Comparison of ENCODE assay signal across 15 cellular contexts in genomic region chr11:2136209-2136951, GRCh38. TPM values are rescaled to one million over a fixed set of nuclear protein-coding genes. Genes with fewer than 3 reads are reported as not detected.
DNase-seq lines count a peak whose midpoint lies in the region; ATAC-seq and TF ChIP-seq lines count a peak whose summit lies in the region.
"Had no signal": no experiment of that assay in that cellular context is flagged by ENCODE, and none has a peak within 500 bp of the region (broad histone marks: within the 10 kb centered on the region; RNA-seq: fewer than 3 reads in every experiment).

No MANE protein-coding gene starts in this region.

- H3K36me3 ChIP-seq in ectodermal cell (ENCODE audit: control insufficient read depth, insufficient read depth, low read length), result no peaks in the 10 kb centered on the region
- H3K36me3 ChIP-seq in mesodermal cell (ENCODE audit: control insufficient read depth, insufficient read depth, low read length), result peaks cover 7% of the 10 kb centered on the region
- no peaks in the 10 kb centered on the region for H3K36me3 ChIP-seq in Peyer's patch
- H3K36me3 ChIP-seq: tibial artery had no signal

- H3K9me3 Mint-ChIP-seq in activated T-cell treated with anti-CD3 and anti-CD28 coated beads, Interleukin-2, amount 50 U/mL, for 24 hours, result no peaks in the 10 kb centered on the region
- H3K9me3 Mint-ChIP-seq in stimulated activated effector memory CD8-positive, alpha-beta T cell treated with anti-CD3 and anti-CD28 coated beads, Interleukin-12 subunit alpha, Interleukin-12 subunit beta, amount 100 ng/mL, for 72 hours, result no peaks in the 10 kb centered on the region

- H3K27ac Mint-ChIP-seq in activated T-cell treated with anti-CD3 and anti-CD28 coated beads, Interleukin-2, amount 50 U/mL, for 24 hours, result no peak overlapping the region
- no peak overlapping the region for H3K27ac Mint-ChIP-seq in stimulated activated effector memory CD8-positive, alpha-beta T cell treated with anti-CD3 and anti-CD28 coated beads, Interleukin-12 subunit alpha, Interleukin-12 subunit beta, amount 100 ng/mL, for 72 hours

- no peak for TF ChIP-seq POLR2A in Peyer's patch (IDR thresholded peaks at IDR 0.05)

- peaks cover 75% of the 10 kb centered on the region for H3K27me3 Mint-ChIP-seq in activated T-cell treated with anti-CD3 and anti-CD28 coated beads, Interleukin-2, amount 50 U/mL, for 24 hours

- peaks cover 13% of the 10 kb centered on the region for H3K4me1 Mint-ChIP-seq in activated T-cell treated with anti-CD3 and anti-CD28 coated beads, Interleukin-2, amount 50 U/mL, for 24 hours (ENCODE audit: low read depth)
- H3K4me1 Mint-ChIP-seq in stimulated activated effector memory CD8-positive, alpha-beta T cell treated with anti-CD3 and anti-CD28 coated beads, Interleukin-12 subunit alpha, Interleukin-12 subunit beta, amount 100 ng/mL, for 72 hours, result peaks cover 26% of the 10 kb centered on the region

- no peak overlapping the region for H3K27ac ChIP-seq in ectodermal cell (ENCODE audit: insufficient read depth, low read depth, low read length, poor library complexity, severe bottlenecking)
- H3K27ac ChIP-seq in mesodermal cell (ENCODE audit: low read depth, low read length, severe bottlenecking), result no peak overlapping the region
- H3K27ac ChIP-seq in Peyer's patch, result no peak overlapping the region
- H3K27ac ChIP-seq: tibial artery had no signal

- H3K4me3 ChIP-seq in ectodermal cell (ENCODE audit: insufficient read depth, low read depth, low read length) (peak overlapping the region; percentile 12), mesodermal cell (ENCODE audit: extremely low read depth, insufficient read depth, low read length, poor library complexity, severe bottlenecking) (peak overlapping the region; percentile 45), Peyer's patch (peak overlapping the region in 1 of 4 donors; percentile 12)
- H3K4me3 ChIP-seq: K562 had no signal

- no peak overlapping the region for H3K4me3 Mint-ChIP-seq in activated T-cell treated with anti-CD3 and anti-CD28 coated beads, Interleukin-2, amount 50 U/mL, for 24 hours
- peak overlapping the region; percentile 69 for H3K4me3 Mint-ChIP-seq in stimulated activated effector memory CD8-positive, alpha-beta T cell treated with anti-CD3 and anti-CD28 coated beads, Interleukin-12 subunit alpha, Interleukin-12 subunit beta, amount 100 ng/mL, for 72 hours

- WGBS in ectodermal cell, 2 experiments, result 59% methylated on average over 24 of the region's 24 CpGs
- WGBS in mesodermal cell (ENCODE audit: insufficient coverage in 2 of 2), 2 experiments, result 63 to 65% methylated on average over 13 to 20 of the region's 24 CpGs

- no peak for TF ChIP-seq CTCF in Peyer's patch (IDR thresholded peaks at IDR 0.05)

- peak; percentile 32 for DNase-seq in activated T-cell treated with anti-CD3 and anti-CD28 coated beads, Interleukin-2, amount 50 U/mL, for 24 hours
- DNase-seq in activated T-cell treated with anti-CD3 and anti-CD28 coated beads, Interleukin-2, amount 50 U/mL, for 1 hour, result no peak
- no peak for DNase-seq in stimulated activated effector memory CD8-positive, alpha-beta T cell treated with anti-CD3 and anti-CD28 coated beads, Interleukin-12 subunit alpha, Interleukin-12 subunit beta, amount 100 ng/mL, for 72 hours (ENCODE audit: low spot score in 2 of 2)
- DNase-seq in amniotic stem cell (lab: John Stamatoyannopoulos, UW) (no peak), Peyer's patch (no peak)
- DNase-seq: activated naive CD4-positive, alpha-beta T cell; DMS 273 treated with DMSO at 0.1 percent for 48 hours; NCI-H446 treated with DMSO at 0.1 percent for 48 hours; T-helper 9 cell had no signal

- no peaks in the 10 kb centered on the region for H3K36me3 Mint-ChIP-seq in activated T-cell treated with anti-CD3 and anti-CD28 coated beads, Interleukin-2, amount 50 U/mL, for 24 hours (ENCODE audit: low read depth)
- H3K36me3 Mint-ChIP-seq in stimulated activated effector memory CD8-positive, alpha-beta T cell treated with anti-CD3 and anti-CD28 coated beads, Interleukin-12 subunit alpha, Interleukin-12 subunit beta, amount 100 ng/mL, for 72 hours, result peaks cover 60% of the 10 kb centered on the region

- peaks cover 85% of the 10 kb centered on the region for H3K27me3 ChIP-seq in ectodermal cell (ENCODE audit: control insufficient read depth, insufficient read depth, low read length, poor library complexity, severe bottlenecking)
- peaks cover 0 to 35% of the 10 kb centered on the region in 2 donors for H3K27me3 ChIP-seq in Peyer's patch

- peaks cover 21% of the 10 kb centered on the region for H3K4me1 ChIP-seq in ectodermal cell (ENCODE audit: control insufficient read depth, insufficient read depth, low read length)
- peaks cover 5% of the 10 kb centered on the region for H3K4me1 ChIP-seq in mesodermal cell (ENCODE audit: control insufficient read depth, insufficient read depth, low read length, poor library complexity, severe bottlenecking)
- H3K4me1 ChIP-seq in Peyer's patch, result peaks cover 0 to 29% (median 6%) of the 10 kb centered on the region in 4 donors

- H3K9me3 ChIP-seq in ectodermal cell (ENCODE audit: control insufficient read depth, low read length) (no peaks in the 10 kb centered on the region), mesodermal cell (ENCODE audit: control insufficient read depth, low read length) (no peaks in the 10 kb centered on the region), Peyer's patch (no peaks in the 10 kb centered on the region)
- H3K9me3 ChIP-seq: tibial artery had no signal

- no peak for ATAC-seq in stimulated activated effector memory CD8-positive, alpha-beta T cell treated with anti-CD3 and anti-CD28 coated beads, Interleukin-12 subunit alpha, Interleukin-12 subunit beta, amount 100 ng/mL, for 72 hours
- no peak for ATAC-seq in GM21528 (IDR thresholded peaks at IDR 0.05; ENCODE audit: low FRiP score, unreplicated experiment)

RNA-seq across cellular contexts. Expression of gene IGF2, which starts 2.8 kb away (rescaled TPM):
- polyA plus RNA-seq in ectodermal cell (2013, experiment 1 of 4), result 35.1 TPM
- polyA plus RNA-seq in ectodermal cell (2013, experiment 2 of 4), result 25.8 TPM
- polyA plus RNA-seq in ectodermal cell (2013, experiment 3 of 4), result 46.7 TPM
- 41.2 TPM for polyA plus RNA-seq in ectodermal cell (2013, experiment 4 of 4)
- 516 TPM for polyA plus RNA-seq in mesodermal cell (2013, experiment 1 of 2)
- 616 TPM for polyA plus RNA-seq in mesodermal cell (2013, experiment 2 of 2)
- total RNA-seq in Peyer's patch, result 10 to 100 TPM in 1 of 4 donors, 1 to 10 TPM in 3; 1.9 to 15.5 (median 9.5) TPM
- polyA plus RNA-seq: K562 had no signal

RNA-seq across cellular contexts. Expression of gene INS, which starts 24.6 kb away (rescaled TPM):
- polyA plus RNA-seq in ectodermal cell (2013, experiment 1 of 4), result not detected
- polyA plus RNA-seq in ectodermal cell (2013, experiment 2 of 4), result not detected
- polyA plus RNA-seq in ectodermal cell (2013, experiment 3 of 4), result not detected
- polyA plus RNA-seq in ectodermal cell (2013, experiment 4 of 4), result not detected
- polyA plus RNA-seq in mesodermal cell (2013, experiment 1 of 2), result not detected
- polyA plus RNA-seq in mesodermal cell (2013, experiment 2 of 2), result not detected
- total RNA-seq in Peyer's patch, result not detected
- total RNA-seq: K562, myocyte had no signal
- polyA plus RNA-seq: K562 had no signal

RNA-seq across cellular contexts. Expression of gene TH, which starts 35.2 kb away (rescaled TPM):
- 0.67 TPM for polyA plus RNA-seq in ectodermal cell (2013, experiment 1 of 4)
- polyA plus RNA-seq in ectodermal cell (2013, experiment 2 of 4), result 1.4 TPM
- polyA plus RNA-seq in ectodermal cell (2013, experiment 3 of 4), result 2.0 TPM
- 4.5 TPM for polyA plus RNA-seq in ectodermal cell (2013, experiment 4 of 4)
- 0.81 TPM for polyA plus RNA-seq in mesodermal cell (2013, experiment 1 of 2)
- 0.51 TPM for polyA plus RNA-seq in mesodermal cell (2013, experiment 2 of 2)
- 1 to 10 TPM in 1 of 4 donors, not detected in 3; 1.7 TPM for total RNA-seq in Peyer's patch
- total RNA-seq: K562, myocyte had no signal
- polyA plus RNA-seq: K562 had no signal
